ENCODE assay signal across 1 cellular context in genomic region chr4:77861500-77861899, GRCh38.
TF ChIP-seq lines count a peak whose summit lies in the region.

No MANE protein-coding gene starts in this region.

TF ChIP-seq in WTC11, 78 proteins besides CTCF, POLR2A, EP300 and RAD21 (continued from another document):
- TF ChIP-seq TCF7 (CRISPR knock-in tag; IDR thresholded peaks at IDR 0.05; ENCODE audit: low read depth) (no peak), NFE2L1 (CRISPR knock-in tag; IDR thresholded peaks at IDR 0.05) (no peak), ELF4 (CRISPR knock-in tag; IDR thresholded peaks at IDR 0.05; ENCODE audit: low read depth) (no peak), ETV6 (CRISPR knock-in tag; IDR thresholded peaks at IDR 0.05) (no peak), GTF2I (CRISPR knock-in tag; conservative IDR thresholded peaks at IDR 0.05) (no peak)
